In genomic region chr19:10718205-10719196, GRCh38 we compare ENCODE assay signal across 8 cellular contexts. TPM values are rescaled to one million over a fixed set of nuclear protein-coding genes. Genes with fewer than 3 reads are reported as not detected.
DNase-seq lines count a peak whose midpoint lies in the region; ATAC-seq, FAIRE-seq and TF ChIP-seq lines count a peak whose summit lies in the region.

No MANE protein-coding gene starts in this region.

- H3K36me3 ChIP-seq in ovary, result no peaks in the 10 kb centered on the region

- no peaks in the 10 kb centered on the region for H3K27me3 ChIP-seq in ovary

- no peaks in the 10 kb centered on the region for H3K9me3 ChIP-seq in ovary

- no peak for TF ChIP-seq CTCF in ovary (IDR thresholded peaks at IDR 0.05)

- no peak for FAIRE-seq in GM12892 (lab: Jason Lieb, UNC)

- no peak for TF ChIP-seq EP300 in ovary (IDR thresholded peaks at IDR 0.05)

- ATAC-seq in HG02588 (IDR thresholded peaks at IDR 0.05; ENCODE audit: unreplicated experiment), result peak; percentile 21

- peaks cover 17% of the 10 kb centered on the region for H3K4me1 ChIP-seq in ovary (ENCODE audit: insufficient read depth)

- H3K4me3 ChIP-seq in ovary, result peak overlapping the region; percentile 96

- TF ChIP-seq POLR2A in GM12892 (IDR thresholded peaks at IDR 0.05; ENCODE audit: low read depth, low read length) (peak; percentile 1; the same call in 1 of the 2 replicates), ovary (IDR thresholded peaks at IDR 0.05) (no peak)

- 1 to 2% (median 1%) methylated on average over 28 to 70 of the region's 70 CpGs for WGBS in ovary, 3 donors

- peak overlapping the region; percentile 35 to 87 for H3K27ac ChIP-seq in ovary

- intact Hi-C loops in head of caudate nucleus (cut with DNase I) (loop anchor here (10.0 kb wide), 2 partner anchors 116 to 146 kb away; partner anchors contain the start of gene TMED1), ovary (cut with DNase I) (loop anchor here in 3 of 4 donors (5.0 to 10.0 kb wide), 4 partner anchors 49 to 149 kb away; no protein-coding TSS in a partner anchor)

- DNase-seq in GM12892 (ENCODE audit: insufficient read length) (no peak), OCI-M2 (lab: John Stamatoyannopoulos, UW; ENCODE audit: unreplicated experiment) (peak; percentile 94), head of caudate nucleus (peak in 36 of 42 donors; percentile 27 to 71 (median 56)), ovary (peak in 4 of 5 donors; percentile 29 to 75 (median 53)), occipital lobe (lab: John Stamatoyannopoulos, UW) (no peak), NCI-H526 treated with DMSO at 0.1 percent for 48 hours (lab: John Stamatoyannopoulos, UW) (no peak)
- peak; percentile 25 for DNase-seq in activated gamma-delta T cell treated with anti-CD3 and anti-CD28 coated beads, Interleukin-2, amount 50 U/mL, for 16 hours (ENCODE audit: low read depth)

RNA-seq across cellular contexts. Expression of gene DNM2, which starts 0.6 kb away (rescaled TPM):
- 67.1 TPM for polyA plus RNA-seq in GM12892 (2012; ENCODE audit: missing spikeins)
- total RNA-seq in ovary (100 to 1,000 TPM in 3 of 7 donors, 10 to 100 TPM in 4; 51.1 to 121 (median 87.5) TPM), occipital lobe (34.0 TPM)
- polyA plus RNA-seq in ovary, result 10 to 100 TPM; 53.7 to 68.6 TPM

RNA-seq across cellular contexts. Expression of gene QTRT1, which starts 17.3 kb away (rescaled TPM):
- polyA plus RNA-seq in GM12892 (2012; ENCODE audit: missing spikeins), result 33.5 TPM
- 10 to 100 TPM; 33.3 to 61.0 (median 51.5) TPM for total RNA-seq in ovary
- 10 to 100 TPM in 1 of 2 donors, 1 to 10 TPM in 1; 3.2 to 59.1 TPM for polyA plus RNA-seq in ovary
- total RNA-seq in occipital lobe, result 32.1 TPM

Comparison
In these comparisons a context has a peak if more than half of its experiments do, and no peak if none do; other contexts are left out.
1. DNase-seq: peak in OCI-M2 (single experiment), activated gamma-delta T cell treated with anti-CD3 and anti-CD28 coated beads, Interleukin-2, amount 50 U/mL, for 16 hours (single experiment), head of caudate nucleus (36 of 42) and ovary (4 of 5); none in GM12892 (single experiment), occipital lobe (single experiment) and NCI-H526 treated with DMSO at 0.1 percent for 48 hours (single experiment).